2 cellular contexts compared by ENCODE assay signal in the genomic region with DNA sequence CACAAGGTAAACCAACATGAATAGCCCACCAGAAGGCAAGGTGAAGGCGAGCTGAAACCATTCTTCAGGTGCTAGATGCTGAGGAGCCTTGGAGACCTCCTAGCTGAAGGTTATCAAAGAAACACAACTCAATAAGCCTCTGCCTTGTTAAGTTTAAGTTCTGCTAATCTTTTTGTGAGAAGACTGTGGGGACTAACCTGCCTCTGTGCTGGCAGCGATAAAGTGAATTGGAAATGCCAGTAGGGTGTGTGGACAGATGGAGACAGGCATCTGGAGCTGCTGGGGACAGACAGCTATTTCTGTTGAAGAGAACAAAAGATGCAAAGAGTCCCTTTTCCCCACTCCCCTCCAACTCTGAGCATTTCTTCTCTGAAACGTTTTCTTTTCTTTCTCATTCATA.
A peak's percentile ranks its signal among the peaks of the same experiment; 100 is the strongest.
TF ChIP-seq lines count a peak whose summit lies in the region.

No MANE protein-coding gene starts in this region.

TF ChIP-seq in IMR-90, 13 proteins besides CTCF, POLR2A, EP300 and RAD21:
- TF ChIP-seq RCOR1 (IDR thresholded peaks at IDR 0.05; ENCODE audit: insufficient replicate concordance, low read length): no peak
- no peak for TF ChIP-seq USF2 (IDR thresholded peaks at IDR 0.05; ENCODE audit: low read depth, low read length)
- no peak for TF ChIP-seq FOS (IDR thresholded peaks at IDR 0.05; ENCODE audit: low read depth, low read length)
- TF ChIP-seq CEBPB (IDR thresholded peaks at IDR 0.05; ENCODE audit: low read depth, low read length): no peak
- no peak for TF ChIP-seq MXI1 (IDR thresholded peaks at IDR 0.05; ENCODE audit: borderline replicate concordance, low read depth, low read length)
- no peak for TF ChIP-seq MAFK (IDR thresholded peaks at IDR 0.05; ENCODE audit: low read depth, low read length)
- TF ChIP-seq CHD1 (IDR thresholded peaks at IDR 0.05; ENCODE audit: low read depth, low read length): no peak
- TF ChIP-seq RFX5 (IDR thresholded peaks at IDR 0.05; ENCODE audit: low read depth, low read length): no peak
- TF ChIP-seq BHLHE40 (IDR thresholded peaks at IDR 0.05; ENCODE audit: low read depth, low read length): no peak
- TF ChIP-seq MAZ (IDR thresholded peaks at IDR 0.05; ENCODE audit: borderline replicate concordance, low read depth, low read length): no peak
- TF ChIP-seq, protein P1, sequence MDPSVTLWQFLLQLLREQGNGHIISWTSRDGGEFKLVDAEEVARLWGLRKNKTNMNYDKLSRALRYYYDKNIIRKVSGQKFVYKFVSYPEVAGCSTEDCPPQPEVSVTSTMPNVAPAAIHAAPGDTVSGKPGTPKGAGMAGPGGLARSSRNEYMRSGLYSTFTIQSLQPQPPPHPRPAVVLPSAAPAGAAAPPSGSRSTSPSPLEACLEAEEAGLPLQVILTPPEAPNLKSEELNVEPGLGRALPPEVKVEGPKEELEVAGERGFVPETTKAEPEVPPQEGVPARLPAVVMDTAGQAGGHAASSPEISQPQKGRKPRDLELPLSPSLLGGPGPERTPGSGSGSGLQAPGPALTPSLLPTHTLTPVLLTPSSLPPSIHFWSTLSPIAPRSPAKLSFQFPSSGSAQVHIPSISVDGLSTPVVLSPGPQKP (IDR thresholded peaks at IDR 0.05; ENCODE audit: borderline replicate concordance, low read depth, low read length): no peak
- TF ChIP-seq NFE2L2 (IDR thresholded peaks at IDR 0.05; ENCODE audit: low read depth, low read length): no peak
- TF ChIP-seq SMC3 (IDR thresholded peaks at IDR 0.05; ENCODE audit: low read depth, low read length): no peak
TF ChIP-seq in IMR-90: peak in this region for 0.

TF ChIP-seq in K562, 482 proteins besides CTCF, POLR2A, EP300 and RAD21 (continues in another document):
- no peak for TF ChIP-seq CAMTA2 (CRISPR knock-in tag; conservative IDR thresholded peaks at IDR 0.05)
- TF ChIP-seq, protein P2, sequence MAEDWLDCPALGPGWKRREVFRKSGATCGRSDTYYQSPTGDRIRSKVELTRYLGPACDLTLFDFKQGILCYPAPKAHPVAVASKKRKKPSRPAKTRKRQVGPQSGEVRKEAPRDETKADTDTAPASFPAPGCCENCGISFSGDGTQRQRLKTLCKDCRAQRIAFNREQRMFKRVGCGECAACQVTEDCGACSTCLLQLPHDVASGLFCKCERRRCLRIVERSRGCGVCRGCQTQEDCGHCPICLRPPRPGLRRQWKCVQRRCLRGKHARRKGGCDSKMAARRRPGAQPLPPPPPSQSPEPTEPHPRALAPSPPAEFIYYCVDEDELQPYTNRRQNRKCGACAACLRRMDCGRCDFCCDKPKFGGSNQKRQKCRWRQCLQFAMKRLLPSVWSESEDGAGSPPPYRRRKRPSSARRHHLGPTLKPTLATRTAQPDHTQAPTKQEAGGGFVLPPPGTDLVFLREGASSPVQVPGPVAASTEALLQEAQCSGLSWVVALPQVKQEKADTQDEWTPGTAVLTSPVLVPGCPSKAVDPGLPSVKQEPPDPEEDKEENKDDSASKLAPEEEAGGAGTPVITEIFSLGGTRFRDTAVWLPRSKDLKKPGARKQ (CRISPR knock-in tag; IDR thresholded peaks at IDR 0.05): no peak
- no peak for TF ChIP-seq ZEB2 (IDR thresholded peaks at IDR 0.05)
- no peak for TF ChIP-seq ZBTB9 (CRISPR knock-in tag; IDR thresholded peaks at IDR 0.05)
- no peak for TF ChIP-seq POU5F1 (IDR thresholded peaks at IDR 0.05; ENCODE audit: borderline replicate concordance, low read depth, low read length, partially characterized antibody)
- TF ChIP-seq, protein P3, sequence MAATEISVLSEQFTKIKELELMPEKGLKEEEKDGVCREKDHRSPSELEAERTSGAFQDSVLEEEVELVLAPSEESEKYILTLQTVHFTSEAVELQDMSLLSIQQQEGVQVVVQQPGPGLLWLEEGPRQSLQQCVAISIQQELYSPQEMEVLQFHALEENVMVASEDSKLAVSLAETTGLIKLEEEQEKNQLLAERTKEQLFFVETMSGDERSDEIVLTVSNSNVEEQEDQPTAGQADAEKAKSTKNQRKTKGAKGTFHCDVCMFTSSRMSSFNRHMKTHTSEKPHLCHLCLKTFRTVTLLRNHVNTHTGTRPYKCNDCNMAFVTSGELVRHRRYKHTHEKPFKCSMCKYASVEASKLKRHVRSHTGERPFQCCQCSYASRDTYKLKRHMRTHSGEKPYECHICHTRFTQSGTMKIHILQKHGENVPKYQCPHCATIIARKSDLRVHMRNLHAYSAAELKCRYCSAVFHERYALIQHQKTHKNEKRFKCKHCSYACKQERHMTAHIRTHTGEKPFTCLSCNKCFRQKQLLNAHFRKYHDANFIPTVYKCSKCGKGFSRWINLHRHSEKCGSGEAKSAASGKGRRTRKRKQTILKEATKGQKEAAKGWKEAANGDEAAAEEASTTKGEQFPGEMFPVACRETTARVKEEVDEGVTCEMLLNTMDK (IDR thresholded peaks at IDR 0.05; ENCODE audit: borderline replicate concordance, insufficient read depth, low read depth, low read length, poor library complexity, severe bottlenecking): no peak
- TF ChIP-seq, protein P4, sequence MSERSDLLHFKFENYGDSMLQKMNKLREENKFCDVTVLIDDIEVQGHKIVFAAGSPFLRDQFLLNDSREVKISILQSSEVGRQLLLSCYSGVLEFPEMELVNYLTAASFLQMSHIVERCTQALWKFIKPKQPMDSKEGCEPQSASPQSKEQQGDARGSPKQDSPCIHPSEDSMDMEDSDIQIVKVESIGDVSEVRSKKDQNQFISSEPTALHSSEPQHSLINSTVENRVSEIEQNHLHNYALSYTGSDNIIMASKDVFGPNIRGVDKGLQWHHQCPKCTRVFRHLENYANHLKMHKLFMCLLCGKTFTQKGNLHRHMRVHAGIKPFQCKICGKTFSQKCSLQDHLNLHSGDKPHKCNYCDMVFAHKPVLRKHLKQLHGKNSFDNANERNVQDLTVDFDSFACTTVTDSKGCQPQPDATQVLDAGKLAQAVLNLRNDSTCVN (CRISPR knock-in tag; IDR thresholded peaks at IDR 0.05): no peak
- TF ChIP-seq, protein P5, sequence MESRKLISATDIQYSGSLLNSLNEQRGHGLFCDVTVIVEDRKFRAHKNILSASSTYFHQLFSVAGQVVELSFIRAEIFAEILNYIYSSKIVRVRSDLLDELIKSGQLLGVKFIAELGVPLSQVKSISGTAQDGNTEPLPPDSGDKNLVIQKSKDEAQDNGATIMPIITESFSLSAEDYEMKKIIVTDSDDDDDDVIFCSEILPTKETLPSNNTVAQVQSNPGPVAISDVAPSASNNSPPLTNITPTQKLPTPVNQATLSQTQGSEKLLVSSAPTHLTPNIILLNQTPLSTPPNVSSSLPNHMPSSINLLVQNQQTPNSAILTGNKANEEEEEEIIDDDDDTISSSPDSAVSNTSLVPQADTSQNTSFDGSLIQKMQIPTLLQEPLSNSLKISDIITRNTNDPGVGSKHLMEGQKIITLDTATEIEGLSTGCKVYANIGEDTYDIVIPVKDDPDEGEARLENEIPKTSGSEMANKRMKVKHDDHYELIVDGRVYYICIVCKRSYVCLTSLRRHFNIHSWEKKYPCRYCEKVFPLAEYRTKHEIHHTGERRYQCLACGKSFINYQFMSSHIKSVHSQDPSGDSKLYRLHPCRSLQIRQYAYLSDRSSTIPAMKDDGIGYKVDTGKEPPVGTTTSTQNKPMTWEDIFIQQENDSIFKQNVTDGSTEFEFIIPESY (CRISPR knock-in tag; IDR thresholded peaks at IDR 0.05): no peak
- no peak for TF ChIP-seq SOX6 (IDR thresholded peaks at IDR 0.05)
- TF ChIP-seq CBFA2T3 (IDR thresholded peaks at IDR 0.05): peak; percentile 78
- no peak for TF ChIP-seq XRCC5 (IDR thresholded peaks at IDR 0.05; ENCODE audit: low read depth, low read length)
- TF ChIP-seq JUNB (CRISPR knock-in tag; conservative IDR thresholded peaks at IDR 0.05): no peak
- TF ChIP-seq ZNF695 (CRISPR knock-in tag; IDR thresholded peaks at IDR 0.05): no peak
- TF ChIP-seq DMBX1 (CRISPR knock-in tag; IDR thresholded peaks at IDR 0.05; ENCODE audit: borderline replicate concordance): no peak
- TF ChIP-seq ZNF77 (CRISPR knock-in tag; IDR thresholded peaks at IDR 0.05): no peak
- no peak for TF ChIP-seq SMARCB1 (IDR thresholded peaks at IDR 0.05; ENCODE audit: insufficient read length, low read depth)
- peak; percentile 48; the same call in 1 of the 2 replicates for TF ChIP-seq TAL1 (IDR thresholded peaks at IDR 0.05)
- peak; percentile 18; the same call in 1 of the 2 replicates for TF ChIP-seq NCOR1 (IDR thresholded peaks at IDR 0.05)
- TF ChIP-seq OTX1 (CRISPR knock-in tag; IDR thresholded peaks at IDR 0.05): no peak
- peak; percentile 44 for TF ChIP-seq TCF3 (CRISPR knock-in tag; IDR thresholded peaks at IDR 0.05)
- TF ChIP-seq ARID1B (IDR thresholded peaks at IDR 0.05): 0 out of 2 replicates have a peak, but pooled peaks have one; percentile 8
- TF ChIP-seq, protein P6, sequence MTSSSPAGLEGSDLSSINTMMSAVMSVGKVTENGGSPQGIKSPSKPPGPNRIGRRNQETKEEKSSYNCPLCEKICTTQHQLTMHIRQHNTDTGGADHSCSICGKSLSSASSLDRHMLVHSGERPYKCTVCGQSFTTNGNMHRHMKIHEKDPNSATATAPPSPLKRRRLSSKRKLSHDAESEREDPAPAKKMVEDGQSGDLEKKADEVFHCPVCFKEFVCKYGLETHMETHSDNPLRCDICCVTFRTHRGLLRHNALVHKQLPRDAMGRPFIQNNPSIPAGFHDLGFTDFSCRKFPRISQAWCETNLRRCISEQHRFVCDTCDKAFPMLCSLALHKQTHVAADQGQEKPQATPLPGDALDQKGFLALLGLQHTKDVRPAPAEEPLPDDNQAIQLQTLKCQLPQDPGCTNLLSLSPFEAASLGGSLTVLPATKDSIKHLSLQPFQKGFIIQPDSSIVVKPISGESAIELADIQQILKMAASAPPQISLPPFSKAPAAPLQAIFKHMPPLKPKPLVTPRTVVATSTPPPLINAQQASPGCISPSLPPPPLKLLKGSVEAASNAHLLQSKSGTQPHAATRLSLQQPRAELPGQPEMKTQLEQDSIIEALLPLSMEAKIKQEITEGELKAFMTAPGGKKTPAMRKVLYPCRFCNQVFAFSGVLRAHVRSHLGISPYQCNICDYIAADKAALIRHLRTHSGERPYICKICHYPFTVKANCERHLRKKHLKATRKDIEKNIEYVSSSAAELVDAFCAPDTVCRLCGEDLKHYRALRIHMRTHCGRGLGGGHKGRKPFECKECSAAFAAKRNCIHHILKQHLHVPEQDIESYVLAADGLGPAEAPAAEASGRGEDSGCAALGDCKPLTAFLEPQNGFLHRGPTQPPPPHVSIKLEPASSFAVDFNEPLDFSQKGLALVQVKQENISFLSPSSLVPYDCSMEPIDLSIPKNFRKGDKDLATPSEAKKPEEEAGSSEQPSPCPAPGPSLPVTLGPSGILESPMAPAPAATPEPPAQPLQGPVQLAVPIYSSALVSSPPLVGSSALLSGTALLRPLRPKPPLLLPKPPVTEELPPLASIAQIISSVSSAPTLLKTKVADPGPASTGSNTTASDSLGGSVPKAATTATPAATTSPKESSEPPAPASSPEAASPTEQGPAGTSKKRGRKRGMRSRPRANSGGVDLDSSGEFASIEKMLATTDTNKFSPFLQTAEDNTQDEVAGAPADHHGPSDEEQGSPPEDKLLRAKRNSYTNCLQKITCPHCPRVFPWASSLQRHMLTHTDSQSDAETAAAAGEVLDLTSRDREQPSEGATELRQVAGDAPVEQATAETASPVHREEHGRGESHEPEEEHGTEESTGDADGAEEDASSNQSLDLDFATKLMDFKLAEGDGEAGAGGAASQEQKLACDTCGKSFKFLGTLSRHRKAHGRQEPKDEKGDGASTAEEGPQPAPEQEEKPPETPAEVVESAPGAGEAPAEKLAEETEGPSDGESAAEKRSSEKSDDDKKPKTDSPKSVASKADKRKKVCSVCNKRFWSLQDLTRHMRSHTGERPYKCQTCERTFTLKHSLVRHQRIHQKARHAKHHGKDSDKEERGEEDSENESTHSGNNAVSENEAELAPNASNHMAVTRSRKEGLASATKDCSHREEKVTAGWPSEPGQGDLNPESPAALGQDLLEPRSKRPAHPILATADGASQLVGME (CRISPR knock-in tag; IDR thresholded peaks at IDR 0.05): no peak
- TF ChIP-seq, protein P7, sequence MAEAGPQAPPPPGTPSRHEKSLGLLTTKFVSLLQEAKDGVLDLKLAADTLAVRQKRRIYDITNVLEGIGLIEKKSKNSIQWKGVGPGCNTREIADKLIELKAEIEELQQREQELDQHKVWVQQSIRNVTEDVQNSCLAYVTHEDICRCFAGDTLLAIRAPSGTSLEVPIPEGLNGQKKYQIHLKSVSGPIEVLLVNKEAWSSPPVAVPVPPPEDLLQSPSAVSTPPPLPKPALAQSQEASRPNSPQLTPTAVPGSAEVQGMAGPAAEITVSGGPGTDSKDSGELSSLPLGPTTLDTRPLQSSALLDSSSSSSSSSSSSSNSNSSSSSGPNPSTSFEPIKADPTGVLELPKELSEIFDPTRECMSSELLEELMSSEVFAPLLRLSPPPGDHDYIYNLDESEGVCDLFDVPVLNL (CRISPR knock-in tag; IDR thresholded peaks at IDR 0.05; ENCODE audit: low read depth): no peak
- TF ChIP-seq, protein P8, sequence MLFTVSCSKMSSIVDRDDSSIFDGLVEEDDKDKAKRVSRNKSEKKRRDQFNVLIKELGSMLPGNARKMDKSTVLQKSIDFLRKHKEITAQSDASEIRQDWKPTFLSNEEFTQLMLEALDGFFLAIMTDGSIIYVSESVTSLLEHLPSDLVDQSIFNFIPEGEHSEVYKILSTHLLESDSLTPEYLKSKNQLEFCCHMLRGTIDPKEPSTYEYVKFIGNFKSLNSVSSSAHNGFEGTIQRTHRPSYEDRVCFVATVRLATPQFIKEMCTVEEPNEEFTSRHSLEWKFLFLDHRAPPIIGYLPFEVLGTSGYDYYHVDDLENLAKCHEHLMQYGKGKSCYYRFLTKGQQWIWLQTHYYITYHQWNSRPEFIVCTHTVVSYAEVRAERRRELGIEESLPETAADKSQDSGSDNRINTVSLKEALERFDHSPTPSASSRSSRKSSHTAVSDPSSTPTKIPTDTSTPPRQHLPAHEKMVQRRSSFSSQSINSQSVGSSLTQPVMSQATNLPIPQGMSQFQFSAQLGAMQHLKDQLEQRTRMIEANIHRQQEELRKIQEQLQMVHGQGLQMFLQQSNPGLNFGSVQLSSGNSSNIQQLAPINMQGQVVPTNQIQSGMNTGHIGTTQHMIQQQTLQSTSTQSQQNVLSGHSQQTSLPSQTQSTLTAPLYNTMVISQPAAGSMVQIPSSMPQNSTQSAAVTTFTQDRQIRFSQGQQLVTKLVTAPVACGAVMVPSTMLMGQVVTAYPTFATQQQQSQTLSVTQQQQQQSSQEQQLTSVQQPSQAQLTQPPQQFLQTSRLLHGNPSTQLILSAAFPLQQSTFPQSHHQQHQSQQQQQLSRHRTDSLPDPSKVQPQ (CRISPR knock-in tag; IDR thresholded peaks at IDR 0.05; ENCODE audit: borderline replicate concordance): no peak
- TF ChIP-seq KLF16 (IDR thresholded peaks at IDR 0.05): no peak
- peak; percentile 70 for TF ChIP-seq CBFA2T2 (conservative IDR thresholded peaks at IDR 0.05)
- no peak for TF ChIP-seq HMG20A (CRISPR knock-in tag; conservative IDR thresholded peaks at IDR 0.05)
- TF ChIP-seq PHTF2 (CRISPR knock-in tag; IDR thresholded peaks at IDR 0.05): no peak
